Comparison of ENCODE assay signal across 26 cellular contexts in the genomic region with DNA sequence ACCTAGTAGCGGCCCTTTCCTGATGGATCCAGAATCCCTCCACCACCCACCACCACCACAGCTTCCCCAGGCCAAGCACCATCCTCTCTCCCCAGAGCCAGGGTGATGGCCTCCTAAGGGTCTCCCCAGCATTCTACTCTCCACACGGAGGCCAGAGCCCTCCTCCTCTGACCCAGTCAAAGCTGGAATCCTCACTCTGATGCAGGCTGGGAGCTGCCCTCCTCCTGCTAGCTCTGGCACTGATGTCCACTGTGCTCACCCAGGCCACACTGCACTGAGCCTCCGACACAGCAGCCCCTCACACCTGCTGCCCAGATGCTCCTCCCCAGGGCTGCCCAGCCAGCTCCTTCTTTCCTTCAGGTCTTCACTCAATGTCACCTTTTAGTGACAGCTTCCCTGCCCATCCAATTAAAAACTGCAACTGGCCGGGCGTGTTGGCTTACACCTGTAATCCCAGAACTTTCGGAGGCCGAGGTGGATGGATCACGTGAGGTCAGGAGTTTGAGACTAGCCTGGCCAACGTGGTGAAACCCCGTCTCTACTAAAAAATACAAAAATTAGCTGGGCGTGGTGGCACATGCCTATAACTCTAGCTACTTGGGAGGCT. TPM values are rescaled to one million over a fixed set of nuclear protein-coding genes. Genes with fewer than 3 reads are reported as not detected.
DNase-seq lines count a peak whose midpoint lies in the region; ATAC-seq and TF ChIP-seq lines count a peak whose summit lies in the region.
"Had no signal": no experiment of that assay in that cellular context is flagged by ENCODE, and none has a peak within 500 bp of the region (broad histone marks: within the 10 kb centered on the region; RNA-seq: fewer than 3 reads in every experiment).

No MANE protein-coding gene starts in this region.

- H3K36me3 Mint-ChIP-seq in neural progenitor cell = peaks cover 28% of the 10 kb centered on the region
- H3K36me3 Mint-ChIP-seq: activated naive CD4-positive, alpha-beta T cell treated with anti-CD3 and anti-CD28 coated beads, Interleukin-2, amount 50 U/mL, for 72 hours had no signal

- no peaks in the 10 kb centered on the region for H3K9me3 Mint-ChIP-seq in neural progenitor cell
- H3K9me3 Mint-ChIP-seq: activated naive CD4-positive, alpha-beta T cell treated with anti-CD3 and anti-CD28 coated beads, Interleukin-2, amount 50 U/mL, for 72 hours; CD4-positive, alpha-beta T cell had no signal

- H3K36me3 ChIP-seq in BLaER1 (peaks cover 32% of the 10 kb centered on the region), DND-41 (ENCODE audit: insufficient read depth, low read length) (peaks cover 4% of the 10 kb centered on the region; the same call in 1 of the 2 replicates), esophagus muscularis mucosa (peaks cover 0 to 16% (median 0%) of the 10 kb centered on the region in 4 donors), neural progenitor cell (no peaks in the 10 kb centered on the region), H7 (replicated peaks; ENCODE audit: control insufficient read depth, insufficient read depth, low read length) (no peaks in the 10 kb centered on the region)
- H3K36me3 ChIP-seq: pancreas, thoracic aorta, uterus had no signal

- H3K4me3 Mint-ChIP-seq in neural progenitor cell = no peak overlapping the region

- H2AFZ ChIP-seq in DND-41 (ENCODE audit: low read depth, low read length) = no peak overlapping the region
- no peak overlapping the region for H2AFZ ChIP-seq in neural progenitor cell (replicated peaks)
- H2AFZ ChIP-seq: GM23248 had no signal

- no peak for TF ChIP-seq EP300 in esophagus muscularis mucosa (IDR thresholded peaks at IDR 0.05)

- H3K9me3 ChIP-seq in BLaER1 (peaks cover 10% of the 10 kb centered on the region), DND-41 (ENCODE audit: insufficient read depth, low read length, severe bottlenecking) (no peaks in the 10 kb centered on the region), esophagus muscularis mucosa (no peaks in the 10 kb centered on the region), neural progenitor cell (ENCODE audit: low read depth) (no peaks in the 10 kb centered on the region)
- H3K9me3 ChIP-seq: heart left ventricle, pancreas, thoracic aorta, uterus had no signal

- ATAC-seq in DND-41 (ENCODE audit: insufficient read depth, low read depth) = no peak
- ATAC-seq: SK-N-SH treated with all-trans-retinoic acid at 6 μM for 48 hours had no signal

- H3K27ac ChIP-seq in BLaER1 (no peak overlapping the region), DND-41 (ENCODE audit: low read length) (no peak overlapping the region), esophagus muscularis mucosa (replicated peaks in 1 of 4) (no peak overlapping the region), neural progenitor cell (no peak overlapping the region)
- H3K27ac ChIP-seq: GM23248, heart left ventricle, HL-60, pancreas, thoracic aorta had no signal

- H3K4me1 ChIP-seq in BLaER1 (peaks cover 51% of the 10 kb centered on the region), DND-41 (ENCODE audit: insufficient read depth, low read length) (no peaks in the 10 kb centered on the region), esophagus muscularis mucosa (peaks cover 3 to 32% (median 31%) of the 10 kb centered on the region in 4 donors), neural progenitor cell (peaks cover 38% of the 10 kb centered on the region)
- H3K4me1 ChIP-seq: pancreas, uterus had no signal

- H3K4me1 Mint-ChIP-seq in neural progenitor cell = peaks cover 53% of the 10 kb centered on the region

- H3K9ac ChIP-seq in BLaER1 = no peak overlapping the region
- no peak overlapping the region for H3K9ac ChIP-seq in DND-41 (ENCODE audit: low read depth, low read length)
- H3K9ac ChIP-seq in neural progenitor cell = no peak overlapping the region
- H3K9ac ChIP-seq: GM23248 had no signal

- H4K20me1 ChIP-seq in BLaER1 = peaks cover 46% of the 10 kb centered on the region
- peaks cover 50% of the 10 kb centered on the region; the same call in 1 of the 2 replicates for H4K20me1 ChIP-seq in DND-41 (ENCODE audit: insufficient read depth, low read length)
- peaks cover 7% of the 10 kb centered on the region for H4K20me1 ChIP-seq in neural progenitor cell (ENCODE audit: low read depth)

- peak; percentile 1 for DNase-seq in DND-41
- DNase-seq in esophagus muscularis mucosa (ENCODE audit: extremely low spot score) = peak; percentile 90
- DNase-seq in neural progenitor cell (ENCODE audit: low spot score) = no peak
- DNase-seq in stimulated activated CD4-positive, alpha-beta T cell treated with anti-CD3 and anti-CD28 coated beads, Interleukin-2, amount 100 ng/mL, for 48 hours = no peak
- DNase-seq in AG08395 (ENCODE audit: low spot score) = no peak
- no peak for DNase-seq in posterior vena cava (ENCODE audit: low spot score)
- DNase-seq in H7 = no peak
- DNase-seq: activated CD4-positive, alpha-beta T cell treated with anti-CD3 and anti-CD28 coated beads for 4 hours; CD4-positive, alpha-beta T cell; effector memory CD4-positive, alpha-beta T cell; GM23248; Karpas-422; mesendoderm; NCI-H510A; stimulated activated CD4-positive, alpha-beta T cell treated with anti-CD3 and anti-CD28 coated beads, Interleukin-4, amount 100 ng/mL, for 24 hours; stimulated activated naive CD8-positive, alpha-beta T cell treated with anti-CD3 and anti-CD28 coated beads, Interleukin-15, Interleukin-2, amounts not matched to agents 100 U/mL and 50 U/mL, for 24 hours had no signal

- peaks cover 8% of the 10 kb centered on the region; the same call in 1 of the 2 replicates for H3K79me2 ChIP-seq in DND-41 (ENCODE audit: insufficient read depth, low read length)
- H3K79me2 ChIP-seq in neural progenitor cell (ENCODE audit: low read depth) = peaks cover 68% of the 10 kb centered on the region

- no peaks in the 10 kb centered on the region for H3K27me3 ChIP-seq in BLaER1
- H3K27me3 ChIP-seq in DND-41 (ENCODE audit: insufficient read depth, low read length, poor library complexity) = no peaks in the 10 kb centered on the region
- H3K27me3 ChIP-seq in esophagus muscularis mucosa = no peaks in the 10 kb centered on the region
- H3K27me3 ChIP-seq in neural progenitor cell = no peaks in the 10 kb centered on the region
- no peaks in the 10 kb centered on the region for H3K27me3 ChIP-seq in H7 (ENCODE audit: control insufficient read depth, insufficient read depth, low read length)
- H3K27me3 ChIP-seq: heart left ventricle, pancreas, uterus had no signal

- H3F3A ChIP-seq in neural progenitor cell (ENCODE audit: low read depth) = peaks cover 9% of the 10 kb centered on the region

- WGBS in esophagus muscularis mucosa = 94% methylated on average over 11 of the region's 11 CpGs

- peak overlapping the region; percentile 65; the same call in 1 of the 2 replicates for H3K4me2 ChIP-seq in BLaER1
- no peak overlapping the region for H3K4me2 ChIP-seq in DND-41 (ENCODE audit: insufficient read depth, low read length)
- no peak overlapping the region for H3K4me2 ChIP-seq in neural progenitor cell

- no peak overlapping the region for H3K4me3 ChIP-seq in BLaER1
- H3K4me3 ChIP-seq in DND-41 (ENCODE audit: low read depth in 1 of 2, low read length in 2 of 2) = no peak overlapping the region
- no peak overlapping the region for H3K4me3 ChIP-seq in esophagus muscularis mucosa
- no peak overlapping the region for H3K4me3 ChIP-seq in neural progenitor cell
- no peak overlapping the region for H3K4me3 ChIP-seq in H7 (ENCODE audit: insufficient read depth, low read depth, low read length)
- H3K4me3 ChIP-seq: GM12878, GM23248, heart left ventricle, pancreas, thoracic aorta, uterus had no signal

- intact Hi-C loops in esophagus muscularis mucosa (cut with DNase I) = loop anchor here (10.0 kb wide), 1 partner anchor 475 kb away; no protein-coding TSS in a partner anchor
- intact Hi-C loops in posterior vena cava (cut with DNase I) = loop anchor here in 1 of 2 donors (10.0 kb wide), 1 partner anchor 115 kb away; no protein-coding TSS in a partner anchor

- TF ChIP-seq POLR2A in esophagus muscularis mucosa (IDR thresholded peaks at IDR 0.05; ENCODE audit: low read depth) = no peak

- H3K27me3 Mint-ChIP-seq in neural progenitor cell (ENCODE audit: insufficient read depth, low read depth) = peaks cover 6% of the 10 kb centered on the region
- H3K27me3 Mint-ChIP-seq: CD4-positive, alpha-beta T cell; naive thymus-derived CD4-positive, alpha-beta T cell had no signal

- peak overlapping the region; percentile 66 for H3K27ac Mint-ChIP-seq in neural progenitor cell
- H3K27ac Mint-ChIP-seq: CD4-positive, alpha-beta T cell had no signal

- TF ChIP-seq CTCF in DND-41 (IDR thresholded peaks at IDR 0.05; ENCODE audit: borderline replicate concordance, extremely low read depth, low read length, poor library complexity, severe bottlenecking) (no peak), esophagus muscularis mucosa (IDR thresholded peaks at IDR 0.05) (no peak), neural progenitor cell (IDR thresholded peaks at IDR 0.05) (no peak)

RNA-seq across cellular contexts. Expression of a gene that starts 21.0 kb away (rescaled TPM):
- 10 to 100 TPM in 3 of 4 donors, 1 to 10 TPM in 1; 8.8 to 18.5 (median 13.9) TPM for total RNA-seq in esophagus muscularis mucosa
- total RNA-seq in neural progenitor cell (ENCODE audit: low replicate concordance) = 16.4 and 39.0 TPM in 2 replicates
- 10 to 100 TPM; 11.3 to 15.7 TPM for total RNA-seq in posterior vena cava
- 40.9 and 42.6 TPM in 2 replicates for total RNA-seq in H7 (2014; rRNA removed; shearing (Covaris generic))

Comparison
In these comparisons a context has a peak if more than half of its experiments do, and no peak if none do; other contexts are left out.
1. DNase-seq: peak in DND-41 (single experiment) and esophagus muscularis mucosa (single experiment); none in neural progenitor cell (single experiment), stimulated activated CD4-positive, alpha-beta T cell treated with anti-CD3 and anti-CD28 coated beads, Interleukin-2, amount 100 ng/mL, for 48 hours (0 of 2), AG08395 (single experiment), posterior vena cava (single experiment) and H7 (single experiment).